ENCODE assay signal across 11 cellular contexts in genomic region chr3:152314677-152315353, GRCh38. TPM values are rescaled to one million over a fixed set of nuclear protein-coding genes. Genes with fewer than 3 reads are reported as not detected.
DNase-seq lines count a peak whose midpoint lies in the region; ATAC-seq, FAIRE-seq and TF ChIP-seq lines count a peak whose summit lies in the region.
"Had no signal": no experiment of that assay in that cellular context is flagged by ENCODE, and none has a peak within 500 bp of the region (broad histone marks: within the 10 kb centered on the region; RNA-seq: fewer than 3 reads in every experiment).

No MANE protein-coding gene starts in this region.

- peaks cover 51% of the 10 kb centered on the region for H3K36me3 Mint-ChIP-seq in activated CD4-positive, alpha-beta T cell treated with anti-CD3 and anti-CD28 coated beads for 36 hours (ENCODE audit: low read depth)
- H3K36me3 Mint-ChIP-seq in activated naive CD4-positive, alpha-beta T cell treated with anti-CD3 and anti-CD28 coated beads, Interleukin-2, amount 50 U/mL, for 72 hours, result peaks cover 0 to 27% of the 10 kb centered on the region in 2 donors

- H3K27me3 ChIP-seq in body of pancreas, result no peaks in the 10 kb centered on the region

- ATAC-seq in activated CD4-positive, alpha-beta T cell treated with anti-CD3 and anti-CD28 coated beads for 36 hours, result no peak
- ATAC-seq in activated naive CD4-positive, alpha-beta T cell treated with anti-CD3 and anti-CD28 coated beads, Interleukin-2, amount 50 U/mL, for 72 hours, result no peak
- no peak for ATAC-seq in body of pancreas

- no peak overlapping the region for H3K4me3 Mint-ChIP-seq in activated CD4-positive, alpha-beta T cell treated with anti-CD3 and anti-CD28 coated beads for 36 hours

- WGBS in body of pancreas, 2 donors, result 88 to 89% methylated on average over 3 of the region's 3 CpGs

- no peaks in the 10 kb centered on the region for H3K27me3 Mint-ChIP-seq in activated CD4-positive, alpha-beta T cell treated with anti-CD3 and anti-CD28 coated beads for 36 hours

- CTCF ChIA-PET in activated CD4-positive, alpha-beta T cell treated with anti-CD3 and anti-CD28 coated beads for 36 hours (lab: Charles Lee), result interaction anchor here (0.7 to 1.4 kb wide), 5 partner anchors 12 to 45 kb away, joined by 3 to 4 read pairs (median 4); no protein-coding TSS in a partner anchor

- no peaks in the 10 kb centered on the region for H3K9me3 Mint-ChIP-seq in activated CD4-positive, alpha-beta T cell treated with anti-CD3 and anti-CD28 coated beads for 36 hours (ENCODE audit: low read depth)
- H3K9me3 Mint-ChIP-seq in activated naive CD4-positive, alpha-beta T cell treated with anti-CD3 and anti-CD28 coated beads, Interleukin-2, amount 50 U/mL, for 72 hours, result no peaks in the 10 kb centered on the region

- TF ChIP-seq POLR2A in body of pancreas (IDR thresholded peaks at IDR 0.05), result no peak

- peak overlapping the region; percentile 3 for H3K27ac ChIP-seq in substantia nigra (ENCODE audit: low read depth, low read length, poor library complexity, severe bottlenecking)
- peak overlapping the region in 2 of 4 donors; percentile 14 to 62 for H3K27ac ChIP-seq in body of pancreas

- no peaks in the 10 kb centered on the region for H3K36me3 ChIP-seq in body of pancreas (replicated peaks in 1 of 2; ENCODE audit: insufficient read depth in 1 of 2, low read depth in 2 of 2)

- peak; percentile 9 for FAIRE-seq in islet of Langerhans (lab: Jason Lieb, UNC)

- peaks cover 74% of the 10 kb centered on the region for H3K4me1 Mint-ChIP-seq in activated CD4-positive, alpha-beta T cell treated with anti-CD3 and anti-CD28 coated beads for 36 hours

- intact Hi-C loops in activated CD4-positive, alpha-beta T cell treated with anti-CD3 and anti-CD28 coated beads for 36 hours (cut with DNase I, micrococcal nuclease), result loop anchor here in 1 of 2 experiments (5.0 kb wide), 1 partner anchor 118 kb away; no protein-coding TSS in a partner anchor
- intact Hi-C loops in body of pancreas (cut with DNase I), result no loop called here

- H3K27ac Mint-ChIP-seq in activated CD4-positive, alpha-beta T cell treated with anti-CD3 and anti-CD28 coated beads for 36 hours, result peak overlapping the region; percentile 69
- H3K27ac Mint-ChIP-seq in activated naive CD4-positive, alpha-beta T cell treated with anti-CD3 and anti-CD28 coated beads, Interleukin-2, amount 50 U/mL, for 72 hours, result peak overlapping the region; percentile 49 to 87

- POLR2A ChIA-PET in activated CD4-positive, alpha-beta T cell treated with anti-CD3 and anti-CD28 coated beads for 36 hours (lab: Charles Lee), result interaction anchor here (0.6 to 0.7 kb wide), 2 partner anchors 10 to 31 kb away, joined by 3 read pairs; no protein-coding TSS in a partner anchor

- H3K4me1 ChIP-seq in body of pancreas, result peaks cover 32% of the 10 kb centered on the region

- no peak overlapping the region for H3K4me3 ChIP-seq in body of pancreas

- no peak for TF ChIP-seq CTCF in body of pancreas (IDR thresholded peaks at IDR 0.05)

- no peak for DNase-seq in activated CD4-positive, alpha-beta T cell treated with anti-CD3 and anti-CD28 coated beads for 36 hours
- no peak for DNase-seq in activated CD4-positive, alpha-beta T cell treated with anti-CD3 and anti-CD28 coated beads for 1 hour
- DNase-seq in activated naive CD4-positive, alpha-beta T cell treated with anti-CD3 and anti-CD28 coated beads, Interleukin-2, amount 50 U/mL, for 72 hours (ENCODE audit: low spot score in 2 of 2), result no peak
- DNase-seq in substantia nigra (lab: John Stamatoyannopoulos, UW) (no peak), body of pancreas (no peak), DMS53 (lab: John Stamatoyannopoulos, UW) (no peak), RKO (ENCODE audit: low spot score) (no peak)
- DNase-seq: KG1, midbrain, NCI-H524 treated with DMSO at 0.1 percent for 48 hours had no signal

- H3K9me3 ChIP-seq in body of pancreas, result no peaks in the 10 kb centered on the region

RNA-seq across cellular contexts. Expression of gene MBNL1, which starts 46.1 kb away (rescaled TPM):
- total RNA-seq in activated CD4-positive, alpha-beta T cell treated with anti-CD3 and anti-CD28 coated beads for 36 hours, result 100 to 1,000 TPM; 317 to 481 TPM
- 100 to 1,000 TPM; 406 to 425 TPM for total RNA-seq in activated naive CD4-positive, alpha-beta T cell treated with anti-CD3 and anti-CD28 coated beads, Interleukin-2, amount 50 U/mL, for 72 hours
- 10 to 100 TPM; 77.3 to 82.4 TPM for total RNA-seq in body of pancreas
